In the genomic region with DNA sequence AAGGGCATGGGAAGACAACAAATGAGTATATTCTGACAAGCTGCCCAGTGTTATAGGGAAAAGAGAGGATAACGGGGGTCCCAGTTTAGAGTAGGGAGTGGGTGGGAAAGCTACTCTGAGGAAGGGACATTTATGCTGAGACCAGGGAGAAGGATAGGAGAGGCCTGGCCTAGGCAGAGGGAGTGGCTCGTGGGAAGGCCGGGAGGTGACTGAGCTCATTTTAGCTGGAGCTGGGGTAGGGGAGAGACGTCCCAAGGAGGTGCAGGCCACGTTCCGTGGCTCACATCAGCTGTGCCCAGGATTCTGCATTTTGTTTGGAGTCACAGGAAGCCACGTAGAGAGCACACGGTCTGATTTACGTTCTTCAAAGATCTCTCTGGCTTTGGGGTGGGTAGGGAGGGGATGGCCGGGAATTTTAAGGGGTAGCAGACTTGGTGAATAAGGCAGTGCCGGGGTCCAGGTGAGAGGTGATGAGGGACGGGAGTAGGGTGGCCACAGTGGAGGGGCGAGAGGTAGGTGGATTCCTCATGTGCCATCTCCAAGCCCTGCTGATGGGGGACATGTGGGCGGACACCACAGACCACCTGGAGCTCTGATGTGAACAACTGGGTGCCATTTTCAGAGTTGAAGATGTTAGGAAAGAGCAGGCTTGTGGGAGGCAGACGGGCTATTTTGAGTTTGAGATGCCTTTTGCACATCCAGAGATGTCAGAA, we compare ENCODE assay signal across 19 cellular contexts. TPM values are rescaled to one million over a fixed set of nuclear protein-coding genes. Genes with fewer than 3 reads are reported as not detected.
DNase-seq lines count a peak whose midpoint lies in the region; ATAC-seq and TF ChIP-seq lines count a peak whose summit lies in the region.
"Had no signal": no experiment of that assay in that cellular context is flagged by ENCODE, and none has a peak within 500 bp of the region (broad histone marks: within the 10 kb centered on the region; RNA-seq: fewer than 3 reads in every experiment).

No MANE protein-coding gene starts in this region.

- intact Hi-C loops in right cardiac atrium (cut with DNase I) (no loop called here), upper lobe of right lung (cut with DNase I) (no loop called here)

- no peak for TF ChIP-seq CTCF in upper lobe of right lung (IDR thresholded peaks at IDR 0.05)

- H2BK12ac ChIP-seq in trophoblast cell (ENCODE audit: low read length) = peak overlapping the region; percentile 24

- H3K14ac ChIP-seq in trophoblast cell (ENCODE audit: low read length) = peak overlapping the region; percentile 37

- no peak for ATAC-seq in right cardiac atrium
- no peak for ATAC-seq in upper lobe of right lung
- no peak for ATAC-seq in HG02678 (IDR thresholded peaks at IDR 0.05; ENCODE audit: unreplicated experiment)
- ATAC-seq in HG03571 (IDR thresholded peaks at IDR 0.05; ENCODE audit: unreplicated experiment) = no peak

- H3K4me3 ChIP-seq in right cardiac atrium (ENCODE audit: low read length) (peak overlapping the region; percentile 4), trophoblast cell (ENCODE audit: low read depth, low read length) (no peak overlapping the region), upper lobe of right lung (peak overlapping the region; percentile 19)

- WGBS in right cardiac atrium = 70% methylated on average over 15 of the region's 15 CpGs
- WGBS in trophoblast cell (ENCODE audit: extremely low coverage, insufficient coverage, insufficient read length) = no CpG with 5 or more reads among the region's 15 CpGs

- H3K27me3 ChIP-seq in right cardiac atrium (ENCODE audit: control insufficient read depth, insufficient read depth) (no peaks in the 10 kb centered on the region), trophoblast cell (ENCODE audit: insufficient read depth, low read length) (no peaks in the 10 kb centered on the region), upper lobe of right lung (no peaks in the 10 kb centered on the region)

- peaks cover 21% of the 10 kb centered on the region for H3K4me1 ChIP-seq in right cardiac atrium (ENCODE audit: control insufficient read depth, insufficient read depth, low read length)
- H3K4me1 ChIP-seq in trophoblast cell (ENCODE audit: control insufficient read depth in 1 of 2, insufficient read depth in 2 of 2, low read length in 2 of 2) = peaks cover 42 to 57% of the 10 kb centered on the region in 2 experiments
- H3K4me1 ChIP-seq in upper lobe of right lung = peaks cover 36% of the 10 kb centered on the region

- peak overlapping the region; percentile 43 for H2BK120ac ChIP-seq in trophoblast cell (ENCODE audit: insufficient read depth, low read length, poor library complexity)

- H3K23ac ChIP-seq in trophoblast cell (ENCODE audit: low read length) = no peak overlapping the region

- H3K27me3 Mint-ChIP-seq in activated naive CD4-positive, alpha-beta T cell treated with anti-CD3 and anti-CD28 coated beads, Interleukin-2, amount 50 U/mL, for 24 hours = peaks cover 5% of the 10 kb centered on the region
- H3K27me3 Mint-ChIP-seq: central memory CD8-positive, alpha-beta T cell had no signal

- peaks cover 42% of the 10 kb centered on the region for H3K79me1 ChIP-seq in trophoblast cell (ENCODE audit: low read length)

- H3K4me3 Mint-ChIP-seq in activated naive CD4-positive, alpha-beta T cell treated with anti-CD3 and anti-CD28 coated beads, Interleukin-2, amount 50 U/mL, for 24 hours = no peak overlapping the region
- H3K4me3 Mint-ChIP-seq: activated B cell treated with CpG ODN at 0.5 μM for 24 hours; activated naive CD8-positive, alpha-beta T cell treated with anti-CD3 and anti-CD28 coated beads for 36 hours; CD4-positive, CD25-positive, alpha-beta regulatory T cell; central memory CD8-positive, alpha-beta T cell had no signal

- H3K9me3 ChIP-seq in right cardiac atrium (ENCODE audit: control insufficient read depth, low read length) (no peaks in the 10 kb centered on the region), trophoblast cell (ENCODE audit: insufficient read depth, low read depth, low read length) (peaks cover 2% of the 10 kb centered on the region), upper lobe of right lung (no peaks in the 10 kb centered on the region)

- peak overlapping the region; percentile 73 for H3K27ac Mint-ChIP-seq in activated naive CD4-positive, alpha-beta T cell treated with anti-CD3 and anti-CD28 coated beads, Interleukin-2, amount 50 U/mL, for 24 hours
- H3K27ac Mint-ChIP-seq: activated B cell treated with CpG ODN at 0.5 μM for 24 hours; activated naive CD8-positive, alpha-beta T cell treated with anti-CD3 and anti-CD28 coated beads for 36 hours; CD4-positive, CD25-positive, alpha-beta regulatory T cell had no signal

- H3K79me2 ChIP-seq in trophoblast cell (ENCODE audit: control insufficient read depth, insufficient read depth, low read length, poor library complexity) = peaks cover 28% of the 10 kb centered on the region

- H2BK5ac ChIP-seq in trophoblast cell (ENCODE audit: low read depth, low read length, poor library complexity) = peak overlapping the region; percentile 53

- peak overlapping the region; percentile 63 for H3K4me2 ChIP-seq in trophoblast cell (ENCODE audit: low read length)

- H3K27ac ChIP-seq in right cardiac atrium (ENCODE audit: low read length) = peak overlapping the region; percentile 71
- H3K27ac ChIP-seq in trophoblast cell (ENCODE audit: low read depth, low read length) = peak overlapping the region; percentile 63
- peak overlapping the region; percentile 42 for H3K27ac ChIP-seq in upper lobe of right lung

- peak overlapping the region; percentile 73 for H3K4ac ChIP-seq in trophoblast cell (ENCODE audit: low read depth, low read length)

- peak overlapping the region; percentile 16 for H4K8ac ChIP-seq in trophoblast cell (ENCODE audit: low read depth, low read length)

- peaks cover 48 to 50% of the 10 kb centered on the region in 2 experiments for H3K36me3 ChIP-seq in trophoblast cell (ENCODE audit: control insufficient read depth in 1 of 2, insufficient read depth in 2 of 2, low read length in 2 of 2)
- peaks cover 5% of the 10 kb centered on the region for H3K36me3 ChIP-seq in upper lobe of right lung

- no peak overlapping the region for H3K9ac ChIP-seq in trophoblast cell (ENCODE audit: low read length)

- H4K12ac ChIP-seq in trophoblast cell (ENCODE audit: low read depth, low read length) = no peak overlapping the region

- peak overlapping the region; percentile 57 for H2AK5ac ChIP-seq in trophoblast cell (ENCODE audit: low read length)

- H3K9me3 Mint-ChIP-seq in activated naive CD4-positive, alpha-beta T cell treated with anti-CD3 and anti-CD28 coated beads, Interleukin-2, amount 50 U/mL, for 24 hours = no peaks in the 10 kb centered on the region
- H3K9me3 Mint-ChIP-seq: activated B cell treated with CpG ODN at 0.5 μM for 24 hours; activated naive CD8-positive, alpha-beta T cell treated with anti-CD3 and anti-CD28 coated beads for 36 hours; CD4-positive, CD25-positive, alpha-beta regulatory T cell; central memory CD8-positive, alpha-beta T cell had no signal

- DNase-seq in activated naive CD4-positive, alpha-beta T cell treated with anti-CD3 and anti-CD28 coated beads, Interleukin-2, amount 50 U/mL, for 16 hours = no peak
- no peak for DNase-seq in right cardiac atrium
- DNase-seq in trophoblast cell = no peak
- DNase-seq in upper lobe of right lung = peak; percentile 53
- no peak for DNase-seq in dermis blood vessel endothelial cell
- DNase-seq: activated B cell treated with CpG ODN at 0.5 μM for 24 hours; activated naive CD8-positive, alpha-beta T cell treated with anti-CD3 and anti-CD28 coated beads for 36 hours; activated T-cell treated with anti-CD3 and anti-CD28 coated beads for 4 hours; CD4-positive, CD25-positive, alpha-beta regulatory T cell; NCI-H1105; NCI-H446 treated with DMSO at 0.1 percent for 48 hours; OCI-M1 had no signal

- no peaks in the 10 kb centered on the region for H3K4me1 Mint-ChIP-seq in activated naive CD4-positive, alpha-beta T cell treated with anti-CD3 and anti-CD28 coated beads, Interleukin-2, amount 50 U/mL, for 24 hours
- H3K4me1 Mint-ChIP-seq: activated B cell treated with CpG ODN at 0.5 μM for 24 hours; central memory CD8-positive, alpha-beta T cell had no signal

- H3K18ac ChIP-seq in trophoblast cell (ENCODE audit: low read length) = peak overlapping the region; percentile 42

- no peaks in the 10 kb centered on the region for H3K36me3 Mint-ChIP-seq in activated naive CD4-positive, alpha-beta T cell treated with anti-CD3 and anti-CD28 coated beads, Interleukin-2, amount 50 U/mL, for 24 hours
- H3K36me3 Mint-ChIP-seq: activated naive CD8-positive, alpha-beta T cell treated with anti-CD3 and anti-CD28 coated beads for 36 hours; CD4-positive, CD25-positive, alpha-beta regulatory T cell had no signal

- no peak overlapping the region for H2AFZ ChIP-seq in trophoblast cell (ENCODE audit: insufficient read depth, low read length, poor library complexity)

- peak overlapping the region; percentile 71 for H4K91ac ChIP-seq in trophoblast cell (ENCODE audit: low read depth, low read length)

RNA-seq across cellular contexts. Expression of a gene that starts 4.7 kb away (rescaled TPM):
- total RNA-seq in right cardiac atrium (100 to 1,000 TPM in 3 of 4 donors, 10 to 100 TPM in 1; 94.7 to 141 (median 122) TPM), upper lobe of right lung (154 TPM), dermis blood vessel endothelial cell (418 and 719 TPM in 2 replicates)
- polyA plus RNA-seq in right cardiac atrium = 186 TPM
- 434 and 470 TPM in 2 replicates for polyA plus RNA-seq in trophoblast cell (2013)
- total RNA-seq: activated B cell treated with CpG ODN at 0.5 μM for 24 hours; activated naive CD8-positive, alpha-beta T cell treated with anti-CD3 and anti-CD28 coated beads for 36 hours; CD4-positive, CD25-positive, alpha-beta regulatory T cell; mononuclear cell had no signal
- polyA plus RNA-seq: CD4-positive, CD25-positive, alpha-beta regulatory T cell had no signal

RNA-seq across cellular contexts. Expression of a gene that starts 36.4 kb away (rescaled TPM):
- under 1 TPM in 2 of 4 donors, not detected in 2; 0.14 to 0.37 TPM for total RNA-seq in right cardiac atrium
- 0.18 TPM for polyA plus RNA-seq in right cardiac atrium
- polyA plus RNA-seq in trophoblast cell (2013) = 1.4 and 1.5 TPM in 2 replicates
- total RNA-seq in upper lobe of right lung = not detected
- 1.2 and 4.6 TPM in 2 replicates for total RNA-seq in dermis blood vessel endothelial cell
- total RNA-seq: A172; activated B cell treated with CpG ODN at 0.5 μM for 24 hours; activated naive CD8-positive, alpha-beta T cell treated with anti-CD3 and anti-CD28 coated beads for 36 hours; CD4-positive, CD25-positive, alpha-beta regulatory T cell; fibroblast of lung; mononuclear cell had no signal
- polyA plus RNA-seq: CD4-positive, CD25-positive, alpha-beta regulatory T cell; fibroblast of lung had no signal
